Comparison of ENCODE assay signal across 10 cellular contexts in the genomic region with DNA sequence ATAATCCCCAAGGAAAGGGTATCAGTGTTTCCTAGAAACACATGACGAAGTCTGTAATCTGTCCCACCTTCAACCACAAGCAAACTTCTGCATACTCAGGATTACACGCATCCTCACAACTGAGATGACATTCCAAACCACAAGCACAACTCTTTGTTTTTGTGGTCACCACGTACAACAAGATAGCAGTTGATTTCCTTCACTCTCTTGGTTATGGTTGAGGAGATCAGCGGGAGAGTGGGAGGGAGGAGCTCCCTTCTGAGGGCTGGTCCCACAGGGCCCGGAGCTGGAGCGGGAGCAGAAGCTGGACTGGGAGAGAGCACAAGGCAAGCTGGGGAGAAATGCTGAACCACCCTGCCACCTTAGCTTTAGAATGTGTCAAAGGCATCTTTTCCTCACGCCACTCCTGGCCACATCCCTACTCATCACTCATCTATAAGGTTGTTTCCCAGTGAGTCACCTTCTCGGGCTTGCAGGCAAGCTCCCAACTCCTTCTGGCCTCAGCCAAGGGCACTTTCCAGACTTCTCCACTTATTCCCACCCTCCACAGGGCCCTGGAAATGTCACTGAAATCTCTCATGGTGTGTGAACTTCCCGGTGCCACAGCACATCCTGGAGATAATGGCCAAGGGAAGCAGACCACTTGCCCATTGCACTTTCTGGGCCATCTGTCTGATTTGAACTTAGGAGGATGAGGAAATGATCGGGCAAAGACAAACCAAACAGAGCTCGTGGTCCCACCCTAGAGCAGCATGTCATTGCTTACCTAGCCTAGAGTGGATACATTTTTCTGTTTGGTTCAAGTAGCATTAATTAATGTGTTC.
DNase-seq lines count a peak whose midpoint lies in the region; ATAC-seq and TF ChIP-seq lines count a peak whose summit lies in the region.
"Had no signal": no experiment of that assay in that cellular context is flagged by ENCODE, and none has a peak within 500 bp of the region (broad histone marks: within the 10 kb centered on the region; RNA-seq: fewer than 3 reads in every experiment).

No MANE protein-coding gene starts in this region.

- peaks cover 41% of the 10 kb centered on the region for H3K27me3 Mint-ChIP-seq in HFFc6 (ENCODE audit: insufficient read depth)

- peaks cover 5% of the 10 kb centered on the region; the same call in 1 of the 2 replicates for H3K36me3 Mint-ChIP-seq in HFFc6 (ENCODE audit: low read depth)

- TF ChIP-seq CTCF in HFFc6 (IDR thresholded peaks at IDR 0.05) (no peak), fibroblast of villous mesenchyme (IDR thresholded peaks at IDR 0.05; ENCODE audit: insufficient read depth, low read depth, low read length) (no peak)

- ATAC-seq in GM18868 (IDR thresholded peaks at IDR 0.05; ENCODE audit: unreplicated experiment) (no peak), sciatic nerve (no peak)

- no peak overlapping the region for H3K4me3 Mint-ChIP-seq in HFFc6
- H3K4me3 Mint-ChIP-seq: B cell had no signal

- DNase-seq in A172 (ENCODE audit: low spot score) (peak; percentile 98), HFFc6 (peak; percentile 64), UCSD-AML1 (lab: John Stamatoyannopoulos, UW; ENCODE audit: unreplicated experiment) (peak; percentile 52), fibroblast of villous mesenchyme (ENCODE audit: low read depth) (peak; percentile 19), SIG-M5 (lab: John Stamatoyannopoulos, UW) (no peak), NCI-H1694 (lab: John Stamatoyannopoulos, UW) (no peak), sciatic nerve (ENCODE audit: low spot score) (no peak)
- DNase-seq: activated effector memory CD4-positive, alpha-beta T cell treated with Interleukin-2 at 50 U/mL for 16 hours had no signal

- peaks cover 25% of the 10 kb centered on the region for H3K4me1 Mint-ChIP-seq in HFFc6 (ENCODE audit: low read depth)

- peaks cover 4% of the 10 kb centered on the region; the same call in 1 of the 2 replicates for H3K9me3 Mint-ChIP-seq in HFFc6

- H3K27ac Mint-ChIP-seq in HFFc6, result no peak overlapping the region
- H3K27ac Mint-ChIP-seq: B cell had no signal

- H3K4me3 ChIP-seq in fibroblast of villous mesenchyme (ENCODE audit: low read depth, low read length), result no peak overlapping the region

- intact Hi-C loops in sciatic nerve (cut with DNase I), result loop anchor here (5.0 kb wide), 1 partner anchor 337 kb away; no protein-coding TSS in a partner anchor

Comparison
In these comparisons a context has a peak if more than half of its experiments do, and no peak if none do; other contexts are left out.
1. DNase-seq: peak in A172 (single experiment), HFFc6 (single experiment), UCSD-AML1 (single experiment) and fibroblast of villous mesenchyme (single experiment); none in SIG-M5 (single experiment), NCI-H1694 (single experiment) and sciatic nerve (single experiment).